1 cellular context compared by ENCODE assay signal in the genomic region with DNA sequence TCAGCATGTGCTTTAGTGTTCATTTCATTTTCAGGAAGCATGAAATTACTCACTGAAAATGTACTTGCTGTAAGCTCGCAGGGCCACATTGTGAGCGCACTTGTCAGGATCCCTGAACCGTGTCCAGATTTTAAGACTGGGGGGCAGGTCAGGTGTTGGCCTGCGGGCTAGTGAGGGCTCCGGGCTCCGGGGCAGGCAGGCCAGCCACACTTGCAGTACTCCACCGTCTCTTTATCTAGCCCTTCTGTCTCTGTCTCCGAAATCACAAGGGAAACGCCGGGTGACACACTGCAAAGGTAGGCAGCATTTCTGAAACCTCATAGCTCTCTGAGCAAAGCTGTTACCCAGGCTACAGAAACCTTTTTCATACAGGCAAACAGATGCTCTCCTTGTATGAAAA.
TF ChIP-seq lines count a peak whose summit lies in the region.

No MANE protein-coding gene starts in this region.

TF ChIP-seq in IMR-90, 13 proteins besides CTCF, POLR2A, EP300 and RAD21:
- TF ChIP-seq MXI1 (IDR thresholded peaks at IDR 0.05; ENCODE audit: borderline replicate concordance, low read depth, low read length), result no peak
- TF ChIP-seq, protein P1, sequence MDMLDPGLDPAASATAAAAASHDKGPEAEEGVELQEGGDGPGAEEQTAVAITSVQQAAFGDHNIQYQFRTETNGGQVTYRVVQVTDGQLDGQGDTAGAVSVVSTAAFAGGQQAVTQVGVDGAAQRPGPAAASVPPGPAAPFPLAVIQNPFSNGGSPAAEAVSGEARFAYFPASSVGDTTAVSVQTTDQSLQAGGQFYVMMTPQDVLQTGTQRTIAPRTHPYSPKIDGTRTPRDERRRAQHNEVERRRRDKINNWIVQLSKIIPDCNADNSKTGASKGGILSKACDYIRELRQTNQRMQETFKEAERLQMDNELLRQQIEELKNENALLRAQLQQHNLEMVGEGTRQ (IDR thresholded peaks at IDR 0.05; ENCODE audit: low read depth, low read length), result no peak
- no peak for TF ChIP-seq RFX5 (IDR thresholded peaks at IDR 0.05; ENCODE audit: low read depth, low read length)
- TF ChIP-seq CEBPB (IDR thresholded peaks at IDR 0.05; ENCODE audit: low read depth, low read length), result no peak
- TF ChIP-seq CHD1 (IDR thresholded peaks at IDR 0.05; ENCODE audit: low read depth, low read length), result no peak
- TF ChIP-seq FOS (IDR thresholded peaks at IDR 0.05; ENCODE audit: low read depth, low read length), result no peak
- no peak for TF ChIP-seq RCOR1 (IDR thresholded peaks at IDR 0.05; ENCODE audit: insufficient replicate concordance, low read length)
- TF ChIP-seq SMC3 (IDR thresholded peaks at IDR 0.05; ENCODE audit: low read depth, low read length), result no peak
- TF ChIP-seq, protein P2, sequence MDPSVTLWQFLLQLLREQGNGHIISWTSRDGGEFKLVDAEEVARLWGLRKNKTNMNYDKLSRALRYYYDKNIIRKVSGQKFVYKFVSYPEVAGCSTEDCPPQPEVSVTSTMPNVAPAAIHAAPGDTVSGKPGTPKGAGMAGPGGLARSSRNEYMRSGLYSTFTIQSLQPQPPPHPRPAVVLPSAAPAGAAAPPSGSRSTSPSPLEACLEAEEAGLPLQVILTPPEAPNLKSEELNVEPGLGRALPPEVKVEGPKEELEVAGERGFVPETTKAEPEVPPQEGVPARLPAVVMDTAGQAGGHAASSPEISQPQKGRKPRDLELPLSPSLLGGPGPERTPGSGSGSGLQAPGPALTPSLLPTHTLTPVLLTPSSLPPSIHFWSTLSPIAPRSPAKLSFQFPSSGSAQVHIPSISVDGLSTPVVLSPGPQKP (IDR thresholded peaks at IDR 0.05; ENCODE audit: borderline replicate concordance, low read depth, low read length), result no peak
- no peak for TF ChIP-seq BHLHE40 (IDR thresholded peaks at IDR 0.05; ENCODE audit: low read depth, low read length)
- TF ChIP-seq MAFK (IDR thresholded peaks at IDR 0.05; ENCODE audit: low read depth, low read length), result no peak
- TF ChIP-seq MAZ (IDR thresholded peaks at IDR 0.05; ENCODE audit: borderline replicate concordance, low read depth, low read length), result no peak
- no peak for TF ChIP-seq NFE2L2 (IDR thresholded peaks at IDR 0.05; ENCODE audit: low read depth, low read length)
TF ChIP-seq in IMR-90: peak in this region for 0.
